ENCODE assay signal across 19 cellular contexts in genomic region chr9:136340356-136341041, GRCh38. TPM values are rescaled to one million over a fixed set of nuclear protein-coding genes. Genes with fewer than 3 reads are reported as not detected.
"Had no signal": no experiment of that assay in that cellular context is flagged by ENCODE, and none has a peak within 500 bp of the region (broad histone marks: within the 10 kb centered on the region; RNA-seq: fewer than 3 reads in every experiment).

No MANE protein-coding gene starts in this region.

- DNase-seq: effector memory CD4-positive, alpha-beta T cell; islet precursor cell; mesendoderm; naive B cell; stimulated activated CD4-positive, alpha-beta T cell treated with anti-CD3 and anti-CD28 coated beads, Interleukin-2, amount 100 ng/mL, for 48 hours; stimulated activated naive CD4-positive, alpha-beta T cell treated with Interleukin-2 at 50 U/mL for 16 hours; thyroid gland; uterus had no signal

- H3K27ac ChIP-seq: thyroid gland, uterus had no signal

- H3K27me3 ChIP-seq: thyroid gland, upper lobe of left lung, uterus had no signal

- H3K9me3 ChIP-seq: thyroid gland, upper lobe of left lung, uterus had no signal

- H3K36me3 ChIP-seq: thyroid gland, uterus had no signal

- FAIRE-seq: endometrium, frontal cortex had no signal

- H3K4me2 ChIP-seq: smooth muscle cell had no signal

- H3K4me3 ChIP-seq: smooth muscle cell, thyroid gland, upper lobe of left lung, uterus had no signal

- H3K4me1 ChIP-seq: uterus had no signal

- ATAC-seq: esophagus mucosa had no signal

RNA-seq across cellular contexts. Expression of gene CCDC187, which starts 36.6 kb away (rescaled TPM):
- total RNA-seq: esophagus mucosa, fibroblast of lung, glomerular endothelial cell, lung microvascular endothelial cell, omental fat pad, pulmonary artery endothelial cell, smooth muscle cell had no signal
- polyA plus RNA-seq: fibroblast of lung, liver had no signal
